1 cellular context compared by ENCODE assay signal in genomic region chr22:49780992-49781782, GRCh38.
TF ChIP-seq lines count a peak whose summit lies in the region.

No MANE protein-coding gene starts in this region.

TF ChIP-seq in HEK293, 187 proteins besides CTCF, POLR2A, EP300 and RAD21 (continued from another document):
- no peak for TF ChIP-seq ZNF701 (tag by site-specific recombination; IDR thresholded peaks at IDR 0.05)
- no peak for TF ChIP-seq ZNF571 (tag by site-specific recombination; IDR thresholded peaks at IDR 0.05)
- TF ChIP-seq ZXDB (tag by site-specific recombination; IDR thresholded peaks at IDR 0.05), result no peak
- no peak for TF ChIP-seq HOXC10 (CRISPR knock-in tag; IDR thresholded peaks at IDR 0.05)
- TF ChIP-seq, protein P1, sequence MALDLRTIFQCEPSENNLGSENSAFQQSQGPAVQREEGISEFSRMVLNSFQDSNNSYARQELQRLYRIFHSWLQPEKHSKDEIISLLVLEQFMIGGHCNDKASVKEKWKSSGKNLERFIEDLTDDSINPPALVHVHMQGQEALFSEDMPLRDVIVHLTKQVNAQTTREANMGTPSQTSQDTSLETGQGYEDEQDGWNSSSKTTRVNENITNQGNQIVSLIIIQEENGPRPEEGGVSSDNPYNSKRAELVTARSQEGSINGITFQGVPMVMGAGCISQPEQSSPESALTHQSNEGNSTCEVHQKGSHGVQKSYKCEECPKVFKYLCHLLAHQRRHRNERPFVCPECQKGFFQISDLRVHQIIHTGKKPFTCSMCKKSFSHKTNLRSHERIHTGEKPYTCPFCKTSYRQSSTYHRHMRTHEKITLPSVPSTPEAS (tag by site-specific recombination; IDR thresholded peaks at IDR 0.05), result no peak
- TF ChIP-seq ZNF112 (tag by site-specific recombination; IDR thresholded peaks at IDR 0.05), result no peak
- TF ChIP-seq ZNF266 (tag by site-specific recombination; IDR thresholded peaks at IDR 0.05; ENCODE audit: low read depth), result no peak
